10 cellular contexts compared by ENCODE assay signal in genomic region chr5:107285772-107286171, GRCh38.
DNase-seq lines count a peak whose midpoint lies in the region; ATAC-seq and TF ChIP-seq lines count a peak whose summit lies in the region.
"Had no signal": no experiment of that assay in that cellular context is flagged by ENCODE, and none has a peak within 500 bp of the region (broad histone marks: within the 10 kb centered on the region; RNA-seq: fewer than 3 reads in every experiment).

No MANE protein-coding gene starts in this region.

- no peaks in the 10 kb centered on the region for H3K36me3 ChIP-seq in gastrocnemius medialis
- H3K36me3 ChIP-seq: transverse colon had no signal

- H3K4me3 ChIP-seq in gastrocnemius medialis = no peak overlapping the region
- H3K4me3 ChIP-seq: transverse colon had no signal

- no peak overlapping the region for H3K4me3 Mint-ChIP-seq in activated CD8-positive, alpha-beta T cell treated with anti-CD3 and anti-CD28 coated beads for 36 hours
- no peak overlapping the region for H3K4me3 Mint-ChIP-seq in activated CD8-positive, alpha-beta T cell treated with anti-CD3 and anti-CD28 coated beads, Interleukin-2, amount 10 ng/mL, durations not matched to agents 7 days and 5 days
- H3K4me3 Mint-ChIP-seq in natural killer cell = no peak overlapping the region

- no peak overlapping the region for H3K27ac Mint-ChIP-seq in activated CD8-positive, alpha-beta T cell treated with anti-CD3 and anti-CD28 coated beads for 36 hours
- H3K27ac Mint-ChIP-seq in activated CD8-positive, alpha-beta T cell treated with anti-CD3 and anti-CD28 coated beads, Interleukin-2, amount 10 ng/mL, durations not matched to agents 7 days and 5 days = no peak overlapping the region
- no peak overlapping the region for H3K27ac Mint-ChIP-seq in natural killer cell

- CTCF ChIA-PET in activated CD8-positive, alpha-beta T cell treated with anti-CD3 and anti-CD28 coated beads for 36 hours (lab: Charles Lee) = interaction anchor here (1.3 kb wide), 1 partner anchor 287 kb away, joined by 4 read pairs; no protein-coding TSS in a partner anchor
- CTCF ChIA-PET in activated CD8-positive, alpha-beta T cell treated with anti-CD3 and anti-CD28 coated beads, Interleukin-2, amount 10 ng/mL, durations not matched to agents 7 days and 5 days (lab: Charles Lee) = no interaction called here

- intact Hi-C loops in activated CD8-positive, alpha-beta T cell treated with anti-CD3 and anti-CD28 coated beads for 36 hours (cut with micrococcal nuclease) = no loop called here
- intact Hi-C loops in natural killer cell (cut with micrococcal nuclease) = no loop called here
- intact Hi-C loops in gastrocnemius medialis (cut with DNase I; ENCODE audit: low total_unique reads) = no loop called here

- H3K4me1 ChIP-seq in gastrocnemius medialis = no peaks in the 10 kb centered on the region
- H3K4me1 ChIP-seq: transverse colon had no signal

- H3K27me3 Mint-ChIP-seq in activated CD8-positive, alpha-beta T cell treated with anti-CD3 and anti-CD28 coated beads for 36 hours = peaks cover 2% of the 10 kb centered on the region
- H3K27me3 Mint-ChIP-seq in activated CD8-positive, alpha-beta T cell treated with anti-CD3 and anti-CD28 coated beads, Interleukin-2, amount 10 ng/mL, durations not matched to agents 7 days and 5 days (ENCODE audit: low read depth) = no peaks in the 10 kb centered on the region
- H3K27me3 Mint-ChIP-seq in natural killer cell (ENCODE audit: low read depth in 2 of 2) = peaks cover 0 to 12% of the 10 kb centered on the region in 2 donors

- no peak overlapping the region for H3K27ac ChIP-seq in gastrocnemius medialis
- H3K27ac ChIP-seq: transverse colon had no signal

- no peak for TF ChIP-seq CTCF in activated CD8-positive, alpha-beta T cell treated with anti-CD3 and anti-CD28 coated beads for 36 hours (IDR thresholded peaks at IDR 0.05)
- no peak for TF ChIP-seq CTCF in natural killer cell (IDR thresholded peaks at IDR 0.05)
- TF ChIP-seq CTCF in gastrocnemius medialis (IDR thresholded peaks at IDR 0.05 in 4 of 5, conservative IDR thresholded peaks at IDR 0.05 in 1 of 5) = no peak

- H3K4me1 Mint-ChIP-seq in activated CD8-positive, alpha-beta T cell treated with anti-CD3 and anti-CD28 coated beads for 36 hours (ENCODE audit: low read depth) = peaks cover 5% of the 10 kb centered on the region
- no peaks in the 10 kb centered on the region for H3K4me1 Mint-ChIP-seq in activated CD8-positive, alpha-beta T cell treated with anti-CD3 and anti-CD28 coated beads, Interleukin-2, amount 10 ng/mL, durations not matched to agents 7 days and 5 days (ENCODE audit: low read depth)
- peaks cover 22 to 31% of the 10 kb centered on the region in 2 donors for H3K4me1 Mint-ChIP-seq in natural killer cell

- TF ChIP-seq POLR2A in gastrocnemius medialis (IDR thresholded peaks at IDR 0.05) = no peak

- peak; percentile 27 for DNase-seq in activated CD8-positive, alpha-beta T cell treated with anti-CD3 and anti-CD28 coated beads for 36 hours
- no peak for DNase-seq in activated CD8-positive, alpha-beta T cell treated with anti-CD3 and anti-CD28 coated beads, Interleukin-2, amount 10 ng/mL, durations not matched to agents 7 days and 5 days
- DNase-seq in H4 (ENCODE audit: low spot score) (peak; percentile 25), natural killer cell (no peak), gastrocnemius medialis (no peak)
- DNase-seq in activated effector memory CD4-positive, alpha-beta T cell treated with anti-CD3 and anti-CD28 coated beads, Interleukin-2, amount 50 U/mL, for 16 hours = no peak
- no peak for DNase-seq in effector CD4-positive, alpha-beta T cell
- DNase-seq: SW 1271, transverse colon had no signal

- H3K9me3 ChIP-seq in gastrocnemius medialis = no peaks in the 10 kb centered on the region
- H3K9me3 ChIP-seq: transverse colon had no signal

- POLR2A ChIA-PET in activated CD8-positive, alpha-beta T cell treated with anti-CD3 and anti-CD28 coated beads for 36 hours (lab: Charles Lee) = no interaction called here
- POLR2A ChIA-PET in activated CD8-positive, alpha-beta T cell treated with anti-CD3 and anti-CD28 coated beads, Interleukin-2, amount 10 ng/mL, durations not matched to agents 7 days and 5 days (lab: Charles Lee) = no interaction called here

- no peaks in the 10 kb centered on the region for H3K36me3 Mint-ChIP-seq in activated CD8-positive, alpha-beta T cell treated with anti-CD3 and anti-CD28 coated beads for 36 hours (ENCODE audit: low read depth)
- H3K36me3 Mint-ChIP-seq in activated CD8-positive, alpha-beta T cell treated with anti-CD3 and anti-CD28 coated beads, Interleukin-2, amount 10 ng/mL, durations not matched to agents 7 days and 5 days (ENCODE audit: low read depth) = no peaks in the 10 kb centered on the region
- no peaks in the 10 kb centered on the region for H3K36me3 Mint-ChIP-seq in natural killer cell

- peaks cover 2% of the 10 kb centered on the region for H3K9me3 Mint-ChIP-seq in activated CD8-positive, alpha-beta T cell treated with anti-CD3 and anti-CD28 coated beads for 36 hours
- no peaks in the 10 kb centered on the region for H3K9me3 Mint-ChIP-seq in activated CD8-positive, alpha-beta T cell treated with anti-CD3 and anti-CD28 coated beads, Interleukin-2, amount 10 ng/mL, durations not matched to agents 7 days and 5 days (ENCODE audit: insufficient read depth)
- no peaks in the 10 kb centered on the region for H3K9me3 Mint-ChIP-seq in natural killer cell

- in situ Hi-C loops in gastrocnemius medialis (cut with MboI; ENCODE audit: low sequenced_read_pairs in 4 of 4) = no loop called here

- H3K27me3 ChIP-seq in gastrocnemius medialis = no peaks in the 10 kb centered on the region
- H3K27me3 ChIP-seq: transverse colon had no signal

- peak; percentile 13 for ATAC-seq in activated CD8-positive, alpha-beta T cell treated with anti-CD3 and anti-CD28 coated beads for 36 hours
- no peak for ATAC-seq in activated CD8-positive, alpha-beta T cell treated with anti-CD3 and anti-CD28 coated beads, Interleukin-2, amount 10 ng/mL, durations not matched to agents 7 days and 5 days
- ATAC-seq in HG03520 (IDR thresholded peaks at IDR 0.05; ENCODE audit: unreplicated experiment) = peak; percentile 36
- peak in 2 of 3 donors; percentile 29 to 45 for ATAC-seq in natural killer cell
- ATAC-seq in gastrocnemius medialis = no peak

Comparison
In these comparisons a context has a peak if more than half of its experiments do, and no peak if none do; other contexts are left out.
1. ATAC-seq: peak in activated CD8-positive, alpha-beta T cell treated with anti-CD3 and anti-CD28 coated beads for 36 hours (single experiment), HG03520 (single experiment) and natural killer cell (2 of 3); none in activated CD8-positive, alpha-beta T cell treated with anti-CD3 and anti-CD28 coated beads, Interleukin-2, amount 10 ng/mL, durations not matched to agents 7 days and 5 days (single experiment) and gastrocnemius medialis (0 of 2).
2. DNase-seq: peak in activated CD8-positive, alpha-beta T cell treated with anti-CD3 and anti-CD28 coated beads for 36 hours (single experiment) and H4 (single experiment); none in activated CD8-positive, alpha-beta T cell treated with anti-CD3 and anti-CD28 coated beads, Interleukin-2, amount 10 ng/mL, durations not matched to agents 7 days and 5 days (single experiment), natural killer cell (single experiment), gastrocnemius medialis (0 of 2), activated effector memory CD4-positive, alpha-beta T cell treated with anti-CD3 and anti-CD28 coated beads, Interleukin-2, amount 50 U/mL, for 16 hours (single experiment) and effector CD4-positive, alpha-beta T cell (single experiment).